ENCODE assay signal across 1 cellular context in genomic region chr14:90533591-90534021, GRCh38.
TF ChIP-seq lines count a peak whose summit lies in the region.

No MANE protein-coding gene starts in this region.

TF ChIP-seq in K562, 482 proteins besides CTCF, POLR2A, EP300 and RAD21 (continued from another document):
- peak; percentile 48; the same call in 1 of the 2 replicates for TF ChIP-seq VEZF1 (CRISPR knock-in tag; IDR thresholded peaks at IDR 0.05)
- TF ChIP-seq HOXB6 (CRISPR knock-in tag; IDR thresholded peaks at IDR 0.05; ENCODE audit: borderline replicate concordance): no peak
